ENCODE assay signal across 21 cellular contexts in the genomic region with DNA sequence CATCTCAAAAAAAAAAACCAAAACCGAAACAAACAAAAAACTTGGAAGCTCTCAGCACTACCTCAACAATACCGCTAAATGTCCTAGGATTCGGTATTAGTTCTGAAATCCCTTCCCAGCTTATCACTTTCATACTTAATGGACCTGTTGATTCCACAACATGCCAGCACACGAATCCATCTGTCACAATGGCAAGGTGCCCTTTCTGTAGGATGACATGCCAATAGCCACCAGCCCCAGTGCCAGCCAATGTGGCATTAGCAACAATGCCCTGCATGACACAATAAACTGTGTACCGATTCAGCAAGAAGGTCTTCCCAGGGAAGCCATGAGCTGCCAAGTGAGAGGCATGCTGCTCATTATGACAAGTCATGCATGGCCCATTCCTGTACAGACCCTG.
"Had no signal": no experiment of that assay in that cellular context is flagged by ENCODE, and none has a peak within 500 bp of the region (broad histone marks: within the 10 kb centered on the region; RNA-seq: fewer than 3 reads in every experiment).

No MANE protein-coding gene starts in this region.

- H2AFZ ChIP-seq: hepatocyte had no signal

- H3K4me1 Mint-ChIP-seq: naive B cell had no signal

- H3K36me3 ChIP-seq: neutrophil, stomach had no signal

- H3K4me1 ChIP-seq: psoas muscle, stomach had no signal

- H3K27ac Mint-ChIP-seq: dendritic cell treated with granulocyte-macrophage colony-stimulating factor and Interleukin-4, amounts not matched to agents 40 ng/mL and 50 ng/mL, for 4 days; endodermal cell; naive B cell; nephron had no signal

- H3K9me3 ChIP-seq: neutrophil, psoas muscle, stomach had no signal

- H3K79me2 ChIP-seq: hepatocyte had no signal

- H3K36me3 Mint-ChIP-seq: naive B cell had no signal

- H3K4me3 ChIP-seq: hepatocyte, lung, psoas muscle, stomach had no signal

- H3K27me3 ChIP-seq: stomach had no signal

- H3K4me2 ChIP-seq: hepatocyte had no signal

- H3K27ac ChIP-seq: hepatocyte, neutrophil, psoas muscle, stomach had no signal

- H3K4me3 Mint-ChIP-seq: dendritic cell treated with granulocyte-macrophage colony-stimulating factor and Interleukin-4, amounts not matched to agents 40 ng/mL and 50 ng/mL, for 4 days; endodermal cell; naive B cell; nephron had no signal

- DNase-seq: endodermal cell; erythroblast; foreskin melanocyte; head of caudate nucleus; left colon; left ventricle myocardium superior; mesenchymal stem cell; naive B cell; psoas muscle; retina; stimulated activated CD4-positive, alpha-beta T cell treated with anti-CD3 and anti-CD28 coated beads, Interleukin-2, amount 100 ng/mL, for 24 hours; stimulated activated naive CD4-positive, alpha-beta T cell; stomach; trophoblast cell had no signal

- FAIRE-seq: endothelial cell of umbilical vein had no signal

- H3K9me3 Mint-ChIP-seq: dendritic cell treated with granulocyte-macrophage colony-stimulating factor and Interleukin-4, amounts not matched to agents 40 ng/mL and 50 ng/mL, for 4 days; endodermal cell had no signal

- ATAC-seq: left colon, left ventricle myocardium superior, psoas muscle, sciatic nerve had no signal
